ENCODE assay signal across 2 cellular contexts in the genomic region with DNA sequence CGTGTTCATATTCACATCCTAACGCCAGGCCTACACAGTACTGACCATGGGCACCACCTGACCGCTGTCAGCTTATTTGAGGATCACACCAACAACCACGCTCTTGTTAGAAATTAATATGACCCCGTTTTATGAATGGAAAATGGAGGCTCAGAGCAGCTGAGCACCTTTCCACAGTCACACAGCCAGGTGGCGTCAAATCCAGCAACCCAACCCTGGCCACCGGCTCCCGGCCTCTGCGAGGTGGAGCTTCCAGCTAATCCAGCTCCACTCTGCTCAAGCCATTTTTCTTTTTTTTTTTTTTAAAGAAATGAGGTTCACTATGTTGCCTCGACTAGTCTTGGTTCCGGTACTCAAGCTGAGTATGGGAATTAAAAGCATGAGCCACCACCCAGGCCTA.
TF ChIP-seq lines count a peak whose summit lies in the region.

No MANE protein-coding gene starts in this region.

TF ChIP-seq in HepG2, 621 proteins besides CTCF, POLR2A, EP300 and RAD21:
- TF ChIP-seq ZNF768 (CRISPR knock-in tag; IDR thresholded peaks at IDR 0.05): peak; percentile 90
- TF ChIP-seq PRPF4 (IDR thresholded peaks at IDR 0.05; ENCODE audit: low read depth, low read length, poor library complexity, severe bottlenecking): no peak
- TF ChIP-seq, protein P1, sequence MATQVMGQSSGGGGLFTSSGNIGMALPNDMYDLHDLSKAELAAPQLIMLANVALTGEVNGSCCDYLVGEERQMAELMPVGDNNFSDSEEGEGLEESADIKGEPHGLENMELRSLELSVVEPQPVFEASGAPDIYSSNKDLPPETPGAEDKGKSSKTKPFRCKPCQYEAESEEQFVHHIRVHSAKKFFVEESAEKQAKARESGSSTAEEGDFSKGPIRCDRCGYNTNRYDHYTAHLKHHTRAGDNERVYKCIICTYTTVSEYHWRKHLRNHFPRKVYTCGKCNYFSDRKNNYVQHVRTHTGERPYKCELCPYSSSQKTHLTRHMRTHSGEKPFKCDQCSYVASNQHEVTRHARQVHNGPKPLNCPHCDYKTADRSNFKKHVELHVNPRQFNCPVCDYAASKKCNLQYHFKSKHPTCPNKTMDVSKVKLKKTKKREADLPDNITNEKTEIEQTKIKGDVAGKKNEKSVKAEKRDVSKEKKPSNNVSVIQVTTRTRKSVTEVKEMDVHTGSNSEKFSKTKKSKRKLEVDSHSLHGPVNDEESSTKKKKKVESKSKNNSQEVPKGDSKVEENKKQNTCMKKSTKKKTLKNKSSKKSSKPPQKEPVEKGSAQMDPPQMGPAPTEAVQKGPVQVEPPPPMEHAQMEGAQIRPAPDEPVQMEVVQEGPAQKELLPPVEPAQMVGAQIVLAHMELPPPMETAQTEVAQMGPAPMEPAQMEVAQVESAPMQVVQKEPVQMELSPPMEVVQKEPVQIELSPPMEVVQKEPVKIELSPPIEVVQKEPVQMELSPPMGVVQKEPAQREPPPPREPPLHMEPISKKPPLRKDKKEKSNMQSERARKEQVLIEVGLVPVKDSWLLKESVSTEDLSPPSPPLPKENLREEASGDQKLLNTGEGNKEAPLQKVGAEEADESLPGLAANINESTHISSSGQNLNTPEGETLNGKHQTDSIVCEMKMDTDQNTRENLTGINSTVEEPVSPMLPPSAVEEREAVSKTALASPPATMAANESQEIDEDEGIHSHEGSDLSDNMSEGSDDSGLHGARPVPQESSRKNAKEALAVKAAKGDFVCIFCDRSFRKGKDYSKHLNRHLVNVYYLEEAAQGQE (IDR thresholded peaks at IDR 0.05; ENCODE audit: borderline replicate concordance in 1 of 2, low read depth in 1 of 2, low read length in 2 of 2): no peak

TF ChIP-seq in IMR-90, 13 proteins besides CTCF, POLR2A, EP300 and RAD21:
- TF ChIP-seq BHLHE40 (IDR thresholded peaks at IDR 0.05; ENCODE audit: low read depth, low read length): no peak
